17 cellular contexts compared by ENCODE assay signal in the genomic region with DNA sequence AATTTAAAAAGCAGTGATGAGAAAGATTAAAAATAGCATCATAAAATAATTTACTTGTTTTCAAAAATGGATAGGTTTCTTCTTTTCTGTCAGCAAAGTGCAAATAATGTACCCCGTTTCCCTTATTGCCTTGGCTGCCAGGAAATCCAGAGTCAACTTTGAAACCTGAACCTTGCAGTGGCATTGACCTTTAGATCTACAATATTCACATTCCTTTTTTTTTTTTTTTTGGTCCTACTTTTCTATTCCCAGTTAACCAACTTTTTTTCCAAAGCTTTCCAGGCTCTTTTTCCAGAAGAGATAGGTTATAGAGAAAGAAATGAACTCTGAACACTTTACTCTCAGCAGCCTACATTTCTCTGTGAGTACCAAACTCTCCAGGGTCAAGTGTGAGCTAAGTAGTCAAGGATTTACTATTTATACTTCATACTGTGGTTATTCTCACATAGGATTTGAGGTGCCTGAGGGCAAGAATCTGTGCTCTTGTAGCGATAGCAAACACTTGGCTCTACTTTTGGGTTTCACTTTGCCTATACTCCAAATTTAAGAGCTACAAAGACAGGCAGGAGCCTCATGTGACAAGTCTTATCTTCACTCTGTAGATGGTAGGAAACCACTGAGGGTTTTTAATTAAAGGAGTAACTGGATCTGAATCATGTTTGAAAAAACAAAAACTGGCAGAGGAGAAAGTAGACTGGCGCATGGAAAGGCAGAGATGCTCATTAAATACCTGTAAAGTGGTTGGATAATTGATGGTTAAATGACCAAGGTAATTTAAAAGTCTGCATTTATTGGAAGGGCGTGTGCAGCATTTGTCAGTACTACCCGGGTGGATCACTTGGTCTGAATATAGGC.
A peak's percentile ranks its signal among the peaks of the same experiment; 100 is the strongest.
DNase-seq lines count a peak whose midpoint lies in the region; ATAC-seq and TF ChIP-seq lines count a peak whose summit lies in the region.
"Had no signal": no experiment of that assay in that cellular context is flagged by ENCODE, and none has a peak within 500 bp of the region (broad histone marks: within the 10 kb centered on the region; RNA-seq: fewer than 3 reads in every experiment).

No MANE protein-coding gene starts in this region.

- H3K4me3 ChIP-seq in breast epithelium (no peak overlapping the region), SK-N-MC (no peak overlapping the region)
- H3K4me3 ChIP-seq: coronary artery, esophagus squamous epithelium, lung had no signal

- no peaks in the 10 kb centered on the region for H3K27me3 ChIP-seq in breast epithelium
- H3K27me3 ChIP-seq: Peyer's patch had no signal

- H3K9me3 Mint-ChIP-seq in MCF 10A (ENCODE audit: unreplicated experiment) = no peaks in the 10 kb centered on the region
- H3K9me3 Mint-ChIP-seq in mesothelial cell of epicardium = no peaks in the 10 kb centered on the region
- H3K9me3 Mint-ChIP-seq: activated T-cell treated with anti-CD3 and anti-CD28 coated beads, Interleukin-2, amount 50 U/mL, for 72 hours; stimulated activated naive CD8-positive, alpha-beta T cell treated with anti-CD3 and anti-CD28 coated beads, Interleukin-15, amount 100 ng/mL, for 72 hours had no signal

- no peak for ATAC-seq in GM18868 (IDR thresholded peaks at IDR 0.05; ENCODE audit: unreplicated experiment)
- ATAC-seq: activated T-cell treated with anti-CD3 and anti-CD28 coated beads, Interleukin-2, amount 50 U/mL, for 72 hours; stimulated activated naive CD8-positive, alpha-beta T cell treated with anti-CD3 and anti-CD28 coated beads, Interleukin-15, amount 100 ng/mL, for 72 hours had no signal

- intact Hi-C loops in MCF 10A (cut with micrococcal nuclease) (no loop called here), breast epithelium (cut with DNase I; ENCODE audit: low total_unique reads) (no loop called here)

- H3K4me1 ChIP-seq in breast epithelium = no peaks in the 10 kb centered on the region

- TF ChIP-seq POLR2A in breast epithelium (IDR thresholded peaks at IDR 0.05) = no peak

- POLR2A ChIA-PET in MCF 10A (lab: Yijun Ruan, JAX) = interaction anchor here (0.7 kb wide), 1 partner anchor 889 kb away, joined by 3 read pairs; no protein-coding TSS in a partner anchor

- H3K4me3 Mint-ChIP-seq in MCF 10A (ENCODE audit: unreplicated experiment) = no peak overlapping the region
- no peak overlapping the region for H3K4me3 Mint-ChIP-seq in mesothelial cell of epicardium
- H3K4me3 Mint-ChIP-seq: activated T-cell treated with anti-CD3 and anti-CD28 coated beads, Interleukin-2, amount 50 U/mL, for 72 hours; stimulated activated naive CD8-positive, alpha-beta T cell treated with anti-CD3 and anti-CD28 coated beads, Interleukin-15, amount 100 ng/mL, for 72 hours had no signal

- CTCF ChIA-PET in MCF 10A (lab: Yijun Ruan, JAX) = no interaction called here

- H3K9ac ChIP-seq in SK-N-MC (ENCODE audit: insufficient read length) = no peak overlapping the region

- H3K36me3 ChIP-seq in breast epithelium = no peaks in the 10 kb centered on the region
- no peaks in the 10 kb centered on the region for H3K36me3 ChIP-seq in SK-N-MC (ENCODE audit: insufficient read depth, low read length)
- H3K36me3 ChIP-seq: esophagus squamous epithelium, Peyer's patch had no signal

- H3K4me1 Mint-ChIP-seq in MCF 10A (ENCODE audit: insufficient read depth, unreplicated experiment) (peaks cover 6% of the 10 kb centered on the region), mesothelial cell of epicardium (peaks cover 14% of the 10 kb centered on the region)

- H3K9me3 ChIP-seq in breast epithelium (no peaks in the 10 kb centered on the region), SK-N-MC (ENCODE audit: low read depth, low read length) (no peaks in the 10 kb centered on the region)
- H3K9me3 ChIP-seq: esophagus squamous epithelium, Peyer's patch had no signal

- H3K27me3 Mint-ChIP-seq in MCF 10A (ENCODE audit: insufficient read depth, unreplicated experiment) (no peaks in the 10 kb centered on the region), mesothelial cell of epicardium (ENCODE audit: low read depth) (peaks cover 33% of the 10 kb centered on the region)

- no peak for TF ChIP-seq CTCF in MCF 10A (IDR thresholded peaks at IDR 0.05; ENCODE audit: unreplicated experiment)
- TF ChIP-seq CTCF in breast epithelium (IDR thresholded peaks at IDR 0.05) = no peak
- TF ChIP-seq CTCF in mesothelial cell of epicardium (IDR thresholded peaks at IDR 0.05; ENCODE audit: unreplicated experiment) = no peak

- peak; percentile 16 for DNase-seq in MCF 10A (ENCODE audit: unreplicated experiment)
- DNase-seq in breast epithelium (ENCODE audit: low spot score in 2 of 2) = no peak
- DNase-seq in SK-N-MC (ENCODE audit: low read depth, low spot score) = peak; percentile 8
- peak; percentile 42 for DNase-seq in kidney tubule cell (ENCODE audit: low spot score)
- DNase-seq in mesothelial cell of epicardium (ENCODE audit: low spot score in 2 of 2, unreplicated experiment in 2 of 2) = no peak
- DNase-seq in iPS-NIHi7 (ENCODE audit: extremely low spot score) = no peak
- DNase-seq in NCI-H82 treated with DMSO at 0.1 percent for 48 hours (lab: John Stamatoyannopoulos, UW; ENCODE audit: unreplicated experiment) = no peak
- DNase-seq: activated T-cell treated with anti-CD3 and anti-CD28 coated beads, Interleukin-2, amount 50 U/mL, for 72 hours; amniotic stem cell; esophagus squamous epithelium; MM.1S; NCI-H2227 treated with DMSO at 0.1 percent for 48 hours; Peyer's patch; stimulated activated naive CD8-positive, alpha-beta T cell treated with anti-CD3 and anti-CD28 coated beads, Interleukin-15, amount 100 ng/mL, for 72 hours had no signal

- no TSS peak for BruUV-seq in MCF 10A (replicated peaks; lab: Mats Ljungman, UMichigan)

- H3K27ac ChIP-seq in breast epithelium = no peak overlapping the region
- H3K27ac ChIP-seq in SK-N-MC = no peak overlapping the region
- H3K27ac ChIP-seq: coronary artery, esophagus squamous epithelium had no signal

- H3K36me3 Mint-ChIP-seq in MCF 10A (ENCODE audit: insufficient read depth, unreplicated experiment) (no peaks in the 10 kb centered on the region), mesothelial cell of epicardium (no peaks in the 10 kb centered on the region)

- H3K27ac Mint-ChIP-seq in MCF 10A (ENCODE audit: low read depth, unreplicated experiment) (no peak overlapping the region), mesothelial cell of epicardium (no peak overlapping the region)
- H3K27ac Mint-ChIP-seq: activated T-cell treated with anti-CD3 and anti-CD28 coated beads, Interleukin-2, amount 50 U/mL, for 72 hours; stimulated activated naive CD8-positive, alpha-beta T cell treated with anti-CD3 and anti-CD28 coated beads, Interleukin-15, amount 100 ng/mL, for 72 hours had no signal

Comparison
In these comparisons a context has a peak if more than half of its experiments do, and no peak if none do; other contexts are left out.
1. DNase-seq: peak in MCF 10A (single experiment), SK-N-MC (single experiment) and kidney tubule cell (single experiment); none in breast epithelium (0 of 2), mesothelial cell of epicardium (0 of 2), iPS-NIHi7 (single experiment) and NCI-H82 treated with DMSO at 0.1 percent for 48 hours (single experiment).